6 cellular contexts compared by ENCODE assay signal in the genomic region with DNA sequence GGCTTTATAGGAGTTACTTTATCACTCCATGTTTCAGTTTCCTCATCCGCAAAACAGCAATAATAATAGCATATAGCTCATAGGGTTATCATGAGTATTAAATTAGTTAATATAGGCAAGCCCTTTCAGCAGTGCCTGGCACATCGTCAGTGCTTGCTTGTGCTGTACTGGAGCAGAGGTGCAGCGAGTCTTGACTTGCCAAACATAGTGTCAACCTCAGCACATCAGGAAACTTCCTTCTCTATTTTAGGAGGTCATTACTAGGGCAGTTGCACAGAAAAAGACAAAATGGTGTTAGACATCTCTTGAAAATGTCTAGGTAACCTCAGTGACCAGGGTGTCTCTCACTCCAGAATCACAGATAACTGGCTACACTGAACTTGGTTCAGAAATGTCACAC. TPM values are rescaled to one million over a fixed set of nuclear protein-coding genes. Genes with fewer than 3 reads are reported as not detected.
DNase-seq lines count a peak whose midpoint lies in the region; ATAC-seq and TF ChIP-seq lines count a peak whose summit lies in the region.
"Not testable (repeated sequence)": the region's sequence is repeated elsewhere in the genome, so short reads cannot be mapped to it uniquely, and the experiment has no call there.

No MANE protein-coding gene starts in this region.

- not testable (repeated sequence) for TF ChIP-seq CTCF in RWPE2 (IDR thresholded peaks at IDR 0.05; ENCODE audit: poor library complexity, severe bottlenecking); lower lobe of right lung (IDR thresholded peaks at IDR 0.05)

- H3K27ac ChIP-seq in RWPE2 (ENCODE audit: poor library complexity, severe bottlenecking); lower lobe of right lung: not testable (repeated sequence)

- H3K4me3 ChIP-seq in RWPE2 (ENCODE audit: severe bottlenecking); lower lobe of right lung: not testable (repeated sequence)

- H3K27me3 Mint-ChIP-seq in naive B cell; stimulated activated memory B cell treated with anti-CD40 and anti-IgM and Interleukin-4, amounts not matched to agents 10 μg/mL and 1 μg/mL and 100 μg/mL, for 72 hours: not testable (repeated sequence)

- not testable (repeated sequence) for DNase-seq in RWPE2 (ENCODE audit: low spot score); Right ventricle myocardium inferior (ENCODE audit: missing footprints); left lobe of liver (ENCODE audit: low spot score); lower lobe of right lung; naive B cell

- intact Hi-C loops in Right ventricle myocardium inferior (cut with DNase I); lower lobe of right lung (cut with DNase I): not testable (repeated sequence)

- H3K4me1 ChIP-seq in RWPE2 (ENCODE audit: insufficient read depth, poor library complexity, severe bottlenecking); lower lobe of right lung: not testable (repeated sequence)

- not testable (repeated sequence) for H3K9me3 Mint-ChIP-seq in naive B cell; stimulated activated memory B cell treated with anti-CD40 and anti-IgM and Interleukin-4, amounts not matched to agents 10 μg/mL and 1 μg/mL and 100 μg/mL, for 72 hours

- H3K4me1 Mint-ChIP-seq in naive B cell; stimulated activated memory B cell treated with anti-CD40 and anti-IgM and Interleukin-4, amounts not matched to agents 10 μg/mL and 1 μg/mL and 100 μg/mL, for 72 hours: not testable (repeated sequence)

- not testable (repeated sequence) for H3K36me3 Mint-ChIP-seq in naive B cell; stimulated activated memory B cell treated with anti-CD40 and anti-IgM and Interleukin-4, amounts not matched to agents 10 μg/mL and 1 μg/mL and 100 μg/mL, for 72 hours

- ATAC-seq in RWPE2 (ENCODE audit: low read depth): peak; percentile 64
- ATAC-seq in Right ventricle myocardium inferior: peak; percentile 26
- ATAC-seq in left lobe of liver: peak; percentile 31
- peak; percentile 31 to 75 for ATAC-seq in lower lobe of right lung
- peak; percentile 33 to 47 for ATAC-seq in naive B cell (ENCODE audit: low read depth in 2 of 2)
- ATAC-seq in stimulated activated memory B cell treated with anti-CD40 and anti-IgM and Interleukin-4, amounts not matched to agents 10 μg/mL and 1 μg/mL and 100 μg/mL, for 72 hours: peak; percentile 61

- not testable (repeated sequence) for H3K4me3 Mint-ChIP-seq in naive B cell; stimulated activated memory B cell treated with anti-CD40 and anti-IgM and Interleukin-4, amounts not matched to agents 10 μg/mL and 1 μg/mL and 100 μg/mL, for 72 hours

- not testable (repeated sequence) for H3K27ac Mint-ChIP-seq in naive B cell; stimulated activated memory B cell treated with anti-CD40 and anti-IgM and Interleukin-4, amounts not matched to agents 10 μg/mL and 1 μg/mL and 100 μg/mL, for 72 hours

- not testable (repeated sequence) for H3K27me3 ChIP-seq in RWPE2 (ENCODE audit: insufficient read depth, poor library complexity, severe bottlenecking); lower lobe of right lung (ENCODE audit: low read depth)

- not testable (repeated sequence) for H3K9me3 ChIP-seq in RWPE2 (ENCODE audit: severe bottlenecking); lower lobe of right lung

- not testable (repeated sequence) for H3K36me3 ChIP-seq in RWPE2 (ENCODE audit: low read depth); lower lobe of right lung

RNA-seq across cellular contexts. Expression of gene NOTCH2NLA, which starts 35.9 kb away (rescaled TPM):
- 6.6 TPM for total RNA-seq in Right ventricle myocardium inferior
- 23.5 TPM for total RNA-seq in left lobe of liver
- total RNA-seq in lower lobe of right lung: 38.2 TPM
- 10 to 100 TPM; 54.2 to 82.4 (median 63.3) TPM for polyA plus RNA-seq in naive B cell (ENCODE audit: low read depth in 6 of 6)
